ENCODE assay signal across 13 cellular contexts in genomic region chr12:6202846-6203245, GRCh38. TPM values are rescaled to one million over a fixed set of nuclear protein-coding genes. Genes with fewer than 3 reads are reported as not detected.
DNase-seq lines count a peak whose midpoint lies in the region; ATAC-seq and TF ChIP-seq lines count a peak whose summit lies in the region.
"Had no signal": no experiment of that assay in that cellular context is flagged by ENCODE, and none has a peak within 500 bp of the region (broad histone marks: within the 10 kb centered on the region; RNA-seq: fewer than 3 reads in every experiment).

No MANE protein-coding gene starts in this region.

- no peaks in the 10 kb centered on the region for H3K9me3 Mint-ChIP-seq in neural crest cell
- no peaks in the 10 kb centered on the region for H3K9me3 Mint-ChIP-seq in activated T-helper 2 cell treated with anti-CD3 and anti-CD28 coated beads, Interferon-gamma antibody, Interleukin-2, Interleukin-4, amounts not matched to agents 10 μg/mL and 5 μg/mL and 100 μg/mL, durations not matched to agents 14 hours and 24 hours and 36 hours
- H3K9me3 Mint-ChIP-seq: mesothelial cell of epicardium had no signal

- H3K4me2 ChIP-seq in SK-N-SH = 0 out of 2 replicates have a peak overlapping the region, but pooled peaks have one; percentile 1

- no peaks in the 10 kb centered on the region for H3F3A ChIP-seq in SK-N-SH (replicated peaks; ENCODE audit: insufficient read depth)

- peaks cover 34% of the 10 kb centered on the region for H3K4me1 Mint-ChIP-seq in neural crest cell
- peaks cover 17% of the 10 kb centered on the region for H3K4me1 Mint-ChIP-seq in activated T-helper 2 cell treated with anti-CD3 and anti-CD28 coated beads, Interferon-gamma antibody, Interleukin-2, Interleukin-4, amounts not matched to agents 10 μg/mL and 5 μg/mL and 100 μg/mL, durations not matched to agents 14 hours and 24 hours and 36 hours (ENCODE audit: low read depth)

- peaks cover 0 to 58% of the 10 kb centered on the region in 2 experiments; a peak in 1 of 4 replicates for H3K4me1 ChIP-seq in SK-N-SH (ENCODE audit: control insufficient read depth in 1 of 2, insufficient read depth in 2 of 2, low read depth in 1 of 2, low read length in 1 of 2)
- H3K4me1 ChIP-seq in esophagus muscularis mucosa = peaks cover 66 to 90% (median 87%) of the 10 kb centered on the region in 4 donors
- peaks cover 29 to 93% (median 75%) of the 10 kb centered on the region in 4 donors for H3K4me1 ChIP-seq in upper lobe of left lung

- no peaks in the 10 kb centered on the region for H3K36me3 ChIP-seq in SK-N-SH (replicated peaks in 1 of 2; ENCODE audit: control insufficient read depth in 1 of 2, insufficient read depth in 2 of 2, low read length in 1 of 2)
- peaks cover 0 to 5% (median 0%) of the 10 kb centered on the region in 4 donors for H3K36me3 ChIP-seq in esophagus muscularis mucosa
- no peaks in the 10 kb centered on the region for H3K36me3 ChIP-seq in upper lobe of left lung

- H3K27ac ChIP-seq in SK-N-SH (ENCODE audit: low read depth in 2 of 2, low read length in 1 of 2) (peak overlapping the region in 1 of 2 experiments; percentile 53; a peak in 1 of 4 replicates), esophagus muscularis mucosa (replicated peaks in 1 of 4) (peak overlapping the region; percentile 94 to 100 (median 98)), upper lobe of left lung (peak overlapping the region; percentile 91 to 93 (median 92))

- TF ChIP-seq EP300 in SK-N-SH (IDR thresholded peaks at IDR 0.05; ENCODE audit: borderline replicate concordance in 1 of 2, low read depth in 1 of 2, low read length in 1 of 2) (no peak), esophagus muscularis mucosa (IDR thresholded peaks at IDR 0.05) (no peak), upper lobe of left lung (IDR thresholded peaks at IDR 0.05) (no peak)

- peak overlapping the region; percentile 12 for H3K4me3 Mint-ChIP-seq in neural crest cell
- H3K4me3 Mint-ChIP-seq in activated T-helper 2 cell treated with anti-CD3 and anti-CD28 coated beads, Interferon-gamma antibody, Interleukin-2, Interleukin-4, amounts not matched to agents 10 μg/mL and 5 μg/mL and 100 μg/mL, durations not matched to agents 14 hours and 24 hours and 36 hours (ENCODE audit: low read depth) = no peak overlapping the region

- no peaks in the 10 kb centered on the region for H4K20me1 ChIP-seq in SK-N-SH (ENCODE audit: insufficient read depth)

- no peak for TF ChIP-seq RAD21 in SK-N-SH (IDR thresholded peaks at IDR 0.05; ENCODE audit: low read length)

- POLR2A ChIA-PET in SK-N-SH (lab: Yijun Ruan, JAX) = no interaction called here

- no peak overlapping the region for H2AFZ ChIP-seq in SK-N-SH (ENCODE audit: low read depth)

- no peaks in the 10 kb centered on the region for H3K27me3 ChIP-seq in SK-N-SH (ENCODE audit: insufficient read depth)
- H3K27me3 ChIP-seq in esophagus muscularis mucosa = no peaks in the 10 kb centered on the region
- peaks cover 0 to 8% (median 0%) of the 10 kb centered on the region in 4 donors for H3K27me3 ChIP-seq in upper lobe of left lung

- CTCF ChIA-PET in SK-N-SH (lab: Yijun Ruan, JAX) = interaction anchor here (1.1 to 14.3 kb wide), 6 partner anchors 9 to 215 kb away, joined by 3 to 299 read pairs (median 8); no protein-coding TSS in a partner anchor

- H3K27me3 Mint-ChIP-seq in neural crest cell (ENCODE audit: low read depth) = peaks cover 73% of the 10 kb centered on the region
- H3K27me3 Mint-ChIP-seq in activated T-helper 2 cell treated with anti-CD3 and anti-CD28 coated beads, Interferon-gamma antibody, Interleukin-2, Interleukin-4, amounts not matched to agents 10 μg/mL and 5 μg/mL and 100 μg/mL, durations not matched to agents 14 hours and 24 hours and 36 hours (ENCODE audit: low read depth) = peaks cover 34% of the 10 kb centered on the region

- no peak for DNase-seq in SK-N-SH
- DNase-seq in esophagus muscularis mucosa (ENCODE audit: extremely low spot score) = no peak
- no peak for DNase-seq in neural crest cell (ENCODE audit: low read depth, low spot score)
- DNase-seq in upper lobe of left lung = no peak
- no peak for DNase-seq in activated T-helper 2 cell treated with anti-CD3 and anti-CD28 coated beads, Interferon-gamma antibody, Interleukin-2, Interleukin-4, amounts not matched to agents 10 μg/mL and 5 μg/mL and 100 μg/mL, durations not matched to agents 14 hours and 24 hours and 36 hours (ENCODE audit: low spot score)
- DNase-seq: activated CD8-positive, alpha-beta memory T cell treated with anti-CD3 and anti-CD28 coated beads, Interleukin-2, amount 50 U/mL, for 4 hours; NCI-H1417 treated with DMSO at 0.1 percent for 48 hours; NCI-H524 treated with DMSO at 0.1 percent for 48 hours; SHP77 had no signal

- no peak overlapping the region for H3K9ac ChIP-seq in SK-N-SH

- TF ChIP-seq CTCF in SK-N-SH (IDR thresholded peaks at IDR 0.05) (no peak), esophagus muscularis mucosa (IDR thresholded peaks at IDR 0.05) (no peak), neural crest cell (conservative IDR thresholded peaks at IDR 0.05) (no peak), upper lobe of left lung (IDR thresholded peaks at IDR 0.05) (no peak)

- no peaks in the 10 kb centered on the region for H3K36me3 Mint-ChIP-seq in neural crest cell (ENCODE audit: low read depth)
- H3K36me3 Mint-ChIP-seq in activated T-helper 2 cell treated with anti-CD3 and anti-CD28 coated beads, Interferon-gamma antibody, Interleukin-2, Interleukin-4, amounts not matched to agents 10 μg/mL and 5 μg/mL and 100 μg/mL, durations not matched to agents 14 hours and 24 hours and 36 hours (ENCODE audit: low read depth) = no peaks in the 10 kb centered on the region
- H3K36me3 Mint-ChIP-seq: mesothelial cell of epicardium had no signal

- intact Hi-C loops in esophagus muscularis mucosa (cut with DNase I) = no loop called here
- intact Hi-C loops in activated T-helper 2 cell treated with anti-CD3 and anti-CD28 coated beads, Interferon-gamma antibody, Interleukin-2, Interleukin-4, amounts not matched to agents 10 μg/mL and 5 μg/mL and 100 μg/mL, durations not matched to agents 14 hours and 24 hours and 36 hours (cut with micrococcal nuclease) = no loop called here

- H3K9me2 ChIP-seq in SK-N-SH = no peaks in the 10 kb centered on the region

- peak overlapping the region in 1 of 2 experiments; percentile 79; a peak in 1 of 4 replicates for H3K4me3 ChIP-seq in SK-N-SH (ENCODE audit: low read depth in 2 of 2, low read length in 1 of 2)
- H3K4me3 ChIP-seq in esophagus muscularis mucosa = peak overlapping the region; percentile 78 to 100 (median 98)
- peak overlapping the region in 3 of 4 donors; percentile 56 to 67 (median 65) for H3K4me3 ChIP-seq in upper lobe of left lung

- no peak for TF ChIP-seq POLR2A in esophagus muscularis mucosa (IDR thresholded peaks at IDR 0.05; ENCODE audit: low read depth)
- TF ChIP-seq POLR2A in upper lobe of left lung (IDR thresholded peaks at IDR 0.05) = no peak

- H3K27ac Mint-ChIP-seq in neural crest cell (ENCODE audit: unreplicated experiment) = no peak overlapping the region
- H3K27ac Mint-ChIP-seq in activated T-helper 2 cell treated with anti-CD3 and anti-CD28 coated beads, Interferon-gamma antibody, Interleukin-2, Interleukin-4, amounts not matched to agents 10 μg/mL and 5 μg/mL and 100 μg/mL, durations not matched to agents 14 hours and 24 hours and 36 hours = no peak overlapping the region
- H3K27ac Mint-ChIP-seq: mesothelial cell of epicardium had no signal

- ATAC-seq in SK-N-SH treated with all-trans-retinoic acid at 6 μM for 48 hours = no peak
- ATAC-seq in upper lobe of left lung (ENCODE audit: low FRiP score in 2 of 2) = no peak
- ATAC-seq in GM21367 (IDR thresholded peaks at IDR 0.05; ENCODE audit: unreplicated experiment) = no peak
- no peak for ATAC-seq in GM21381 (IDR thresholded peaks at IDR 0.05; ENCODE audit: unreplicated experiment)

- H3K9me3 ChIP-seq in SK-N-SH (no peaks in the 10 kb centered on the region), esophagus muscularis mucosa (no peaks in the 10 kb centered on the region), upper lobe of left lung (no peaks in the 10 kb centered on the region)

- H3K79me2 ChIP-seq in SK-N-SH (ENCODE audit: insufficient read depth) = peaks cover 10% of the 10 kb centered on the region; the same call in 1 of the 2 replicates

- 94% methylated on average over 3 of the region's 3 CpGs for WGBS in SK-N-SH (ENCODE audit: low lambda C conversion rate)
- 50% methylated on average over 3 of the region's 3 CpGs for WGBS in esophagus muscularis mucosa
- 73 to 87% methylated on average over 3 of the region's 3 CpGs for WGBS in upper lobe of left lung, 2 donors

TF ChIP-seq in SK-N-SH, 30 proteins besides CTCF, POLR2A, EP300 and RAD21:
- TF ChIP-seq RFX5 (IDR thresholded peaks at IDR 0.05; ENCODE audit: low read length) = no peak
- TF ChIP-seq USF1 (IDR thresholded peaks at IDR 0.05; ENCODE audit: borderline replicate concordance, low read depth) = no peak
- no peak for TF ChIP-seq EZH2phosphoT487 (IDR thresholded peaks at IDR 0.05; ENCODE audit: borderline replicate concordance, low read depth)
- no peak for TF ChIP-seq JUND (IDR thresholded peaks at IDR 0.05)

TF ChIP-seq in SK-N-SH treated with all-trans-retinoic acid at 6 μM for 48 hours, 23 proteins besides CTCF, POLR2A, EP300 and RAD21:
- TF ChIP-seq ESRRG (CRISPR knock-in tag; IDR thresholded peaks at IDR 0.05) (no peak), ZNF565 (CRISPR knock-in tag; conservative IDR thresholded peaks at IDR 0.05; ENCODE audit: low read depth) (no peak), GLIS3 (CRISPR knock-in tag; IDR thresholded peaks at IDR 0.05) (no peak), BACH2 (CRISPR knock-in tag; IDR thresholded peaks at IDR 0.05; ENCODE audit: borderline replicate concordance) (no peak), ZC3H10 (CRISPR knock-in tag; IDR thresholded peaks at IDR 0.05) (no peak), TOX (CRISPR knock-in tag; IDR thresholded peaks at IDR 0.05; ENCODE audit: borderline replicate concordance) (no peak)

RNA-seq across cellular contexts. Expression of gene CD9, which starts 2.6 kb away (rescaled TPM):
- polyA plus RNA-seq in SK-N-SH (2012; rRNA removed) = 76.6 and 77.3 TPM in 2 replicates
- polyA plus RNA-seq in SK-N-SH (2012; cell fraction: cytosol; rRNA removed) = 71.1 and 79.7 TPM in 2 replicates
- polyA plus RNA-seq in SK-N-SH (2012; cell fraction: nucleus; rRNA removed) = 33.1 and 44.1 TPM in 2 replicates
- total RNA-seq in esophagus muscularis mucosa (100 to 1,000 TPM; 349 to 416 (median 399) TPM), neural crest cell (1.8 and 2.1 TPM in 2 replicates), upper lobe of left lung (100 to 1,000 TPM in 5 of 6 donors, 10 to 100 TPM in 1; 96.4 to 716 (median 484) TPM)
- 24.8 and 26.4 TPM in 2 replicates for total RNA-seq in activated T-helper 2 cell treated with anti-CD3 and anti-CD28 coated beads, Interferon-gamma antibody, Interleukin-2, Interleukin-4, amounts not matched to agents 10 μg/mL and 5 μg/mL and 100 μg/mL, durations not matched to agents 14 hours and 24 hours and 36 hours
